ENCODE assay signal across 8 cellular contexts in the genomic region with DNA sequence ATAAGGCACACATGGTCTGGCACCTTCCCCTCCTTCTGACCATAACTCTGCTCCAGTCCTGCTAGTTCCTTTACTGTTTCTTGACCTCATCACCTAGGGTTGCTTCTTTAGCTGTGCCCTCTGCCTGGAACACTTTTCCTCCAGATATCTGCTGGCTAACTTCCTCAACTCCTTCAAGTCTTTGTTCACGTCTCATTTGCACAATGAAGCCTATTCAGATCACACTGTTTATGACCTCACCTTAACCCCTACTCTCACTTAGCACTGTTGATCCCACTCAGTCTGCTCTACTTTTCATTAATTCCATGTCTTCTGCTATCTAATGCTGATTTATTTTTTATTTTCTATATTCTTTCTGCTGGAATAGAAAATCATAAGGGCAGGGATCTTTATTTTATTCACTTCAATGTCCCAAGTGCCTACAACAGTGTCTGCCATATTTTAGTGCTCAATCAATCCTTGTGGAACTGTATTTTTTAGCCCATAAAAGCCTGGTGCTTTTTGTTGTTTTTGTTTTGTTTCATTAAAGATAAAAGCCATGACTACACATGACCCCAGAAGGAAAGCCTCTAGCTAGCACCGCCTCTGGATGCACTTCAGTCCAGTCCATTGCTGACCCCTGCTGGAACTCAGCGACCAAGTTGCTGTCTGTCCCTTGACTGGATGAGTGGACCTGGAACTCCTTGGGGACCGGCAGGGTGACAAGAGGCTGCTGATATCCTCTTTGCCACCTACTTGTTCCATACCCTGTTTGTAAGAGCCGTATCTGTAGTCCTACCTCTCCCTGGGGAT. TPM values are rescaled to one million over a fixed set of nuclear protein-coding genes. Genes with fewer than 3 reads are reported as not detected.
DNase-seq lines count a peak whose midpoint lies in the region; FAIRE-seq and TF ChIP-seq lines count a peak whose summit lies in the region.

No MANE protein-coding gene starts in this region.

- TF ChIP-seq POLR2A in H54 (IDR thresholded peaks at IDR 0.05; ENCODE audit: low read depth, low read length) = no peak

- FAIRE-seq in H54 (lab: Jason Lieb, UNC) (no peak), GM19239 (lab: Jason Lieb, UNC) (no peak)

- no peaks in the 10 kb centered on the region for H3K4me1 ChIP-seq in right atrium auricular region

- no peaks in the 10 kb centered on the region for H3K27me3 ChIP-seq in right atrium auricular region

- no peak overlapping the region for H3K4me3 ChIP-seq in right atrium auricular region

- no peaks in the 10 kb centered on the region for H3K9me3 ChIP-seq in right atrium auricular region

- no peak overlapping the region for H3K4me3 Mint-ChIP-seq in activated naive CD4-positive, alpha-beta T cell treated with anti-CD3 and anti-CD28 coated beads for 36 hours
- H3K4me3 Mint-ChIP-seq in activated naive CD8-positive, alpha-beta T cell treated with anti-CD3 and anti-CD28 coated beads for 36 hours = no peak overlapping the region

- intact Hi-C loops in activated naive CD4-positive, alpha-beta T cell treated with anti-CD3 and anti-CD28 coated beads for 36 hours (cut with micrococcal nuclease) = no loop called here

- H3K27ac ChIP-seq in right atrium auricular region = no peak overlapping the region

- H3K36me3 Mint-ChIP-seq in activated naive CD4-positive, alpha-beta T cell treated with anti-CD3 and anti-CD28 coated beads for 36 hours (ENCODE audit: low read depth) = no peaks in the 10 kb centered on the region
- no peaks in the 10 kb centered on the region for H3K36me3 Mint-ChIP-seq in activated naive CD8-positive, alpha-beta T cell treated with anti-CD3 and anti-CD28 coated beads for 36 hours

- no peaks in the 10 kb centered on the region for H3K4me1 Mint-ChIP-seq in activated naive CD4-positive, alpha-beta T cell treated with anti-CD3 and anti-CD28 coated beads for 36 hours (ENCODE audit: low read depth)
- H3K4me1 Mint-ChIP-seq in activated naive CD8-positive, alpha-beta T cell treated with anti-CD3 and anti-CD28 coated beads for 36 hours = no peaks in the 10 kb centered on the region

- peaks cover 5% of the 10 kb centered on the region for H3K27me3 Mint-ChIP-seq in activated naive CD4-positive, alpha-beta T cell treated with anti-CD3 and anti-CD28 coated beads for 36 hours (ENCODE audit: low read depth)
- H3K27me3 Mint-ChIP-seq in activated naive CD8-positive, alpha-beta T cell treated with anti-CD3 and anti-CD28 coated beads for 36 hours = peaks cover 30% of the 10 kb centered on the region

- H3K27ac Mint-ChIP-seq in activated naive CD4-positive, alpha-beta T cell treated with anti-CD3 and anti-CD28 coated beads for 36 hours = no peak overlapping the region
- H3K27ac Mint-ChIP-seq in activated naive CD8-positive, alpha-beta T cell treated with anti-CD3 and anti-CD28 coated beads for 36 hours = no peak overlapping the region

- peak; percentile 52 to 77 for TF ChIP-seq CTCF in right atrium auricular region (IDR thresholded peaks at IDR 0.05)

- no peaks in the 10 kb centered on the region for H3K9me3 Mint-ChIP-seq in activated naive CD4-positive, alpha-beta T cell treated with anti-CD3 and anti-CD28 coated beads for 36 hours
- no peaks in the 10 kb centered on the region for H3K9me3 Mint-ChIP-seq in activated naive CD8-positive, alpha-beta T cell treated with anti-CD3 and anti-CD28 coated beads for 36 hours

- DNase-seq in activated naive CD4-positive, alpha-beta T cell treated with anti-CD3 and anti-CD28 coated beads for 36 hours = peak; percentile 63
- DNase-seq in activated naive CD4-positive, alpha-beta T cell treated with anti-CD3 and anti-CD28 coated beads, Interleukin-2, amount 50 U/mL, for 16 hours = no peak
- DNase-seq in NCI-H187 (lab: John Stamatoyannopoulos, UW) (peak; percentile 12 to 37), right atrium auricular region (ENCODE audit: low spot score) (peak; percentile 81), pulmonary artery endothelial cell (ENCODE audit: low read depth, low spot score) (peak; percentile 13), H54 (ENCODE audit: insufficient read length, low spot score) (no peak), GM19239 (ENCODE audit: insufficient read length, low spot score) (no peak)
- DNase-seq in activated naive CD8-positive, alpha-beta T cell treated with anti-CD3 and anti-CD28 coated beads for 36 hours = peak; percentile 7

- no peaks in the 10 kb centered on the region for H3K36me3 ChIP-seq in right atrium auricular region

- CTCF ChIA-PET in activated naive CD4-positive, alpha-beta T cell treated with anti-CD3 and anti-CD28 coated beads for 36 hours (lab: Charles Lee) = interaction anchor here (0.7 kb wide), 1 partner anchor 40 kb away, joined by 3 read pairs; no protein-coding TSS in a partner anchor

RNA-seq across cellular contexts. Expression of gene KLF14, which starts 12.3 kb away (rescaled TPM):
- total RNA-seq in activated naive CD4-positive, alpha-beta T cell treated with anti-CD3 and anti-CD28 coated beads for 36 hours = not detected
- total RNA-seq in activated naive CD8-positive, alpha-beta T cell treated with anti-CD3 and anti-CD28 coated beads for 36 hours = not detected
- under 1 TPM in 1 of 2 donors, not detected in 1; 0.35 TPM for total RNA-seq in right atrium auricular region
- not detected in 2 replicates for total RNA-seq in pulmonary artery endothelial cell

RNA-seq across cellular contexts. Expression of gene TSGA13, which starts 35.3 kb away (rescaled TPM):
- total RNA-seq in activated naive CD4-positive, alpha-beta T cell treated with anti-CD3 and anti-CD28 coated beads for 36 hours = not detected
- total RNA-seq in activated naive CD8-positive, alpha-beta T cell treated with anti-CD3 and anti-CD28 coated beads for 36 hours = not detected
- not detected for total RNA-seq in right atrium auricular region
- total RNA-seq in pulmonary artery endothelial cell = not detected in 2 replicates

RNA-seq across cellular contexts. Expression of gene COPG2, which starts 53.1 kb away (rescaled TPM):
- total RNA-seq in activated naive CD4-positive, alpha-beta T cell treated with anti-CD3 and anti-CD28 coated beads for 36 hours = 10 to 100 TPM; 32.7 to 35.7 TPM
- total RNA-seq in activated naive CD8-positive, alpha-beta T cell treated with anti-CD3 and anti-CD28 coated beads for 36 hours = 10 to 100 TPM; 23.0 TPM
- 10 to 100 TPM; 13.1 to 19.3 TPM for total RNA-seq in right atrium auricular region
- total RNA-seq in pulmonary artery endothelial cell = 12.4 and 22.2 TPM in 2 replicates

Comparison
In these comparisons a context has a peak if more than half of its experiments do, and no peak if none do; other contexts are left out.
1. DNase-seq: peak in activated naive CD4-positive, alpha-beta T cell treated with anti-CD3 and anti-CD28 coated beads for 36 hours (single experiment), NCI-H187 (2 of 2), activated naive CD8-positive, alpha-beta T cell treated with anti-CD3 and anti-CD28 coated beads for 36 hours (single experiment), right atrium auricular region (single experiment) and pulmonary artery endothelial cell (single experiment); none in activated naive CD4-positive, alpha-beta T cell treated with anti-CD3 and anti-CD28 coated beads, Interleukin-2, amount 50 U/mL, for 16 hours (single experiment), H54 (single experiment) and GM19239 (single experiment).